ENCODE assay signal across 8 cellular contexts in genomic region chr21:43169230-43169886, GRCh38. TPM values are rescaled to one million over a fixed set of nuclear protein-coding genes. Genes with fewer than 3 reads are reported as not detected.
"Had no signal": no experiment of that assay in that cellular context is flagged by ENCODE, and none has a peak within 500 bp of the region (broad histone marks: within the 10 kb centered on the region; RNA-seq: fewer than 3 reads in every experiment).

No MANE protein-coding gene starts in this region.

RNA-seq across cellular contexts. Expression of gene CRYAA, which starts 0.6 kb away (rescaled TPM):
- total RNA-seq: LHCN-M2, MCF 10A, NCI-H460, OCI-LY7, PC-9, Peyer's patch, SJCRH30, SK-MEL-5 had no signal
